In genomic region chr22:38867124-38867455, GRCh38 we compare ENCODE assay signal across 22 cellular contexts. TPM values are rescaled to one million over a fixed set of nuclear protein-coding genes. Genes with fewer than 3 reads are reported as not detected.
DNase-seq lines count a peak whose midpoint lies in the region; ATAC-seq and TF ChIP-seq lines count a peak whose summit lies in the region.
"Had no signal": no experiment of that assay in that cellular context is flagged by ENCODE, and none has a peak within 500 bp of the region (broad histone marks: within the 10 kb centered on the region; RNA-seq: fewer than 3 reads in every experiment).

No MANE protein-coding gene starts in this region.

- CTCF ChIA-PET in WTC11 (lab: Charles Lee): interaction anchor here (1.1 to 5.4 kb wide), 4 partner anchors 16 to 173 kb away, joined by 3 to 67 read pairs (median 3); no protein-coding TSS in a partner anchor

- peaks cover 48 to 71% (median 59%) of the 10 kb centered on the region in 11 experiments for H3K36me3 ChIP-seq in BLaER1 treated with 17β-estradiol and CSF1 and Interleukin-3, amounts not matched to agents 10 nM and 100 nM
- H3K36me3 ChIP-seq in HUES64 (ENCODE audit: insufficient read depth, low read length): peaks cover 31% of the 10 kb centered on the region

- peak overlapping the region in 7 of 11 experiments; percentile 27 to 89 (median 57); a peak in 8 of 22 replicates for H3K9ac ChIP-seq in BLaER1 treated with 17β-estradiol and CSF1 and Interleukin-3, amounts not matched to agents 10 nM and 100 nM
- no peak overlapping the region for H3K9ac ChIP-seq in HUES64 (ENCODE audit: low read depth, low read length)

- peak overlapping the region; percentile 52 for H3K4me3 Mint-ChIP-seq in glutamatergic neuron (ENCODE audit: unreplicated experiment)
- H3K4me3 Mint-ChIP-seq in WTC11: no peak overlapping the region
- H3K4me3 Mint-ChIP-seq: CD4-positive, alpha-beta T cell had no signal

- H4K20me1 ChIP-seq in BLaER1 treated with 17β-estradiol and CSF1 and Interleukin-3, amounts not matched to agents 10 nM and 100 nM: peaks cover 73 to 91% (median 82%) of the 10 kb centered on the region in 11 experiments

- peaks cover 4% of the 10 kb centered on the region for H3K27me3 Mint-ChIP-seq in glutamatergic neuron (ENCODE audit: unreplicated experiment)
- no peaks in the 10 kb centered on the region for H3K27me3 Mint-ChIP-seq in WTC11 (ENCODE audit: low read depth)
- H3K27me3 Mint-ChIP-seq: CD4-positive, alpha-beta T cell had no signal

- peaks cover 22% of the 10 kb centered on the region for H3K4me1 Mint-ChIP-seq in glutamatergic neuron (ENCODE audit: low read depth, unreplicated experiment)
- H3K4me1 Mint-ChIP-seq in WTC11: peaks cover 32% of the 10 kb centered on the region

- TF ChIP-seq CTCF in glutamatergic neuron (IDR thresholded peaks at IDR 0.05; ENCODE audit: partially characterized antibody, unreplicated experiment) (no peak), WTC11 (IDR thresholded peaks at IDR 0.05) (no peak)

- H3K27me3 ChIP-seq in BLaER1 treated with 17β-estradiol and CSF1 and Interleukin-3, amounts not matched to agents 10 nM and 100 nM: no peaks in the 10 kb centered on the region
- no peaks in the 10 kb centered on the region for H3K27me3 ChIP-seq in HUES64 (ENCODE audit: insufficient read depth, low read length)
- H3K27me3 ChIP-seq: SJSA1 had no signal

- peak overlapping the region in 1 of 11 experiments; percentile 98; a peak in 1 of 22 replicates for H3K4me2 ChIP-seq in BLaER1 treated with 17β-estradiol and CSF1 and Interleukin-3, amounts not matched to agents 10 nM and 100 nM

- DNase-seq in activated effector memory CD4-positive, alpha-beta T cell treated with anti-CD3 and anti-CD28 coated beads, Interleukin-2, amount 50 U/mL, for 16 hours: peak; percentile 63
- DNase-seq in activated effector memory CD4-positive, alpha-beta T cell treated with Interleukin-2 at 50 U/mL for 16 hours: no peak
- DNase-seq in glutamatergic neuron (no peak), WTC11 (ENCODE audit: low spot score) (no peak), LoVo (ENCODE audit: low spot score) (no peak)
- DNase-seq in activated CD4-positive, alpha-beta T cell treated with anti-CD3 and anti-CD28 coated beads, Interleukin-2, amount 50 U/mL, for 48 hours: no peak
- DNase-seq: 8988T; Karpas-422; NCI-H1105; NCI-H1436 treated with DMSO at 0.1 percent for 48 hours; NCI-H187 treated with DMSO at 0.1 percent for 48 hours; NCI-H2171 treated with DMSO at 0.1 percent for 48 hours; NCI-H446; NCI-H524 treated with DMSO at 0.1 percent for 48 hours; NCI-H82; NK-92 treated with Interleukin-12 subunit alpha and Interleukin-12 subunit beta, amount 100 ng/mL, for 24 hours; PC-3; Right ventricle myocardium superior had no signal

- H3K9me3 Mint-ChIP-seq in glutamatergic neuron (ENCODE audit: unreplicated experiment): peaks cover 6% of the 10 kb centered on the region
- no peaks in the 10 kb centered on the region for H3K9me3 Mint-ChIP-seq in WTC11
- H3K9me3 Mint-ChIP-seq: CD4-positive, alpha-beta T cell had no signal

- H3K9me3 ChIP-seq in BLaER1 treated with 17β-estradiol and CSF1 and Interleukin-3, amounts not matched to agents 10 nM and 100 nM (replicated peaks in 1 of 11): no peaks in the 10 kb centered on the region
- no peaks in the 10 kb centered on the region for H3K9me3 ChIP-seq in HUES64 (ENCODE audit: insufficient read depth, low read depth, low read length)
- H3K9me3 ChIP-seq: SJSA1 had no signal

- H3K4me3 ChIP-seq in BLaER1 treated with 17β-estradiol and CSF1 and Interleukin-3, amounts not matched to agents 10 nM and 100 nM: no peak overlapping the region
- H3K4me3 ChIP-seq in HUES64 (ENCODE audit: low read length): peak overlapping the region; percentile 8; the same call in 1 of the 2 replicates
- H3K4me3 ChIP-seq: SJSA1 had no signal

- ATAC-seq in WTC11: no peak
- ATAC-seq: PC-3 had no signal

- POLR2A ChIA-PET in WTC11 (lab: Charles Lee): no interaction called here

- 83% methylated on average over 13 of the region's 13 CpGs for WGBS in HUES64

- peak overlapping the region in 2 of 11 experiments; percentile 26 to 63; a peak in 3 of 22 replicates for H3K27ac ChIP-seq in BLaER1 treated with 17β-estradiol and CSF1 and Interleukin-3, amounts not matched to agents 10 nM and 100 nM
- no peak overlapping the region for H3K27ac ChIP-seq in HUES64 (ENCODE audit: low read depth, low read length)
- H3K27ac ChIP-seq: SJSA1 had no signal

- H3K27ac Mint-ChIP-seq in glutamatergic neuron (ENCODE audit: unreplicated experiment): no peak overlapping the region
- no peak overlapping the region for H3K27ac Mint-ChIP-seq in WTC11
- H3K27ac Mint-ChIP-seq: CD4-positive, alpha-beta T cell had no signal

- H3K4me1 ChIP-seq in BLaER1 treated with 17β-estradiol and CSF1 and Interleukin-3, amounts not matched to agents 10 nM and 100 nM: peaks cover 65 to 79% (median 74%) of the 10 kb centered on the region in 10 experiments
- peaks cover 29% of the 10 kb centered on the region for H3K4me1 ChIP-seq in HUES64 (ENCODE audit: insufficient read depth, low read length)

- H3K36me3 Mint-ChIP-seq in glutamatergic neuron (ENCODE audit: unreplicated experiment) (peaks cover 4% of the 10 kb centered on the region), WTC11 (peaks cover 13% of the 10 kb centered on the region; the same call in 1 of the 2 replicates)

TF ChIP-seq in WTC11, 78 proteins besides CTCF, POLR2A, EP300 and RAD21:
- TF ChIP-seq ETV6 (CRISPR knock-in tag; IDR thresholded peaks at IDR 0.05) (no peak), PRDM15 (CRISPR knock-in tag; IDR thresholded peaks at IDR 0.05) (no peak), ZNF423 (CRISPR knock-in tag; IDR thresholded peaks at IDR 0.05) (no peak), ERG (CRISPR knock-in tag; IDR thresholded peaks at IDR 0.05) (no peak), CREB1 (CRISPR knock-in tag; IDR thresholded peaks at IDR 0.05) (no peak), PREB (CRISPR knock-in tag; IDR thresholded peaks at IDR 0.05; ENCODE audit: borderline replicate concordance) (no peak), ZMAT4 (CRISPR knock-in tag; IDR thresholded peaks at IDR 0.05) (no peak), ZNF263 (CRISPR knock-in tag; IDR thresholded peaks at IDR 0.05; ENCODE audit: low read depth) (no peak), ZNF317 (CRISPR knock-in tag; IDR thresholded peaks at IDR 0.05; ENCODE audit: borderline replicate concordance, low read depth) (no peak)

RNA-seq across cellular contexts. Expression of gene CBX6, which starts 4.9 kb away (rescaled TPM):
- polyA plus RNA-seq in HUES64 (2013, experiment 1 of 2): 13.3 TPM
- 12.3 TPM for polyA plus RNA-seq in HUES64 (2013, experiment 2 of 2)
- 27.6 TPM for total RNA-seq in glutamatergic neuron (ENCODE audit: unreplicated experiment)
- total RNA-seq in WTC11 (2021): 21.5 to 27.0 TPM (median 23.8 TPM) in 3 replicates

RNA-seq across cellular contexts. Expression of gene NPTXR, which starts 23.3 kb away (rescaled TPM):
- 3.9 TPM for polyA plus RNA-seq in HUES64 (2013, experiment 1 of 2)
- 3.5 TPM for polyA plus RNA-seq in HUES64 (2013, experiment 2 of 2)
- total RNA-seq in glutamatergic neuron (ENCODE audit: unreplicated experiment) (9.2 TPM), WTC11 (2021) (10.4 to 11.2 TPM (median 10.6 TPM) in 3 replicates)
